ENCODE assay signal across 19 cellular contexts in the genomic region with DNA sequence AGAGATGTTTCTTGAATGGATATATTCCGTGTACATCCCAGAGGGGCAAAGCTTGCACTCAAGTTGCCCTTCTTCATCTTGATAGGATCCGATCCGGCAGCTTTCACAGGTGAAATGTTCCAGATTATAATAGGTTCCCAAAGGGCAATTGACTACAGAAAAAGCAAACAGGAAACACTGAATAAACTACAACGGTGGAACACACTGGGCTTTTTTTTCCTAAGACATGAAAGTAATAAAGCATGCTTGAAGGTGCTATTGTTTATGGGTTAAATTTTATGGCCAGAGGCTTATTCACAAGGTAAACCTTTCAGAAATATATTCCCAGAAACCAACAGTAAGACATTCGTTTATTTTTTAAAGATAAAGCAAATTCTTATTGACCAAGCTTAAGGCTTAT.
DNase-seq lines count a peak whose midpoint lies in the region; TF ChIP-seq lines count a peak whose summit lies in the region.
"Had no signal": no experiment of that assay in that cellular context is flagged by ENCODE, and none has a peak within 500 bp of the region (broad histone marks: within the 10 kb centered on the region; RNA-seq: fewer than 3 reads in every experiment).

No MANE protein-coding gene starts in this region.

- no peak overlapping the region for H3K27ac ChIP-seq in mesendoderm (ENCODE audit: low read depth, low read length)
- no peak overlapping the region for H3K27ac ChIP-seq in coronary artery
- H3K27ac ChIP-seq: A549; BLaER1 treated with 17β-estradiol and CSF1 and Interleukin-3, amounts not matched to agents 10 nM and 100 nM; GM23248 had no signal

- H2BK120ac ChIP-seq in mesendoderm (ENCODE audit: low read depth, low read length): no peak overlapping the region

- H3K56ac ChIP-seq in mesendoderm (ENCODE audit: low read length): no peak overlapping the region

- H3K79me1 ChIP-seq in mesendoderm (ENCODE audit: low read length): no peaks in the 10 kb centered on the region

- no peaks in the 10 kb centered on the region for H3K4me1 ChIP-seq in mesendoderm (ENCODE audit: control insufficient read depth, low read depth, low read length)
- H3K4me1 ChIP-seq: A549, BE2C had no signal

- H3K79me2 ChIP-seq in mesendoderm (ENCODE audit: control insufficient read depth, insufficient read depth, low read length): no peaks in the 10 kb centered on the region

- no peaks in the 10 kb centered on the region for H3K36me3 ChIP-seq in mesendoderm (ENCODE audit: control insufficient read depth, insufficient read depth, low read length)
- H3K36me3 ChIP-seq: BE2C; BLaER1 treated with 17β-estradiol and CSF1 and Interleukin-3, amounts not matched to agents 10 nM and 100 nM had no signal

- H2AK5ac ChIP-seq in mesendoderm (ENCODE audit: low read length): no peak overlapping the region

- no peak overlapping the region for H3K4me3 ChIP-seq in mesendoderm (ENCODE audit: low read length)
- no peak overlapping the region for H3K4me3 ChIP-seq in coronary artery
- H3K4me3 ChIP-seq: A549; BLaER1 treated with 17β-estradiol and CSF1 and Interleukin-3, amounts not matched to agents 10 nM and 100 nM; GM23248 had no signal

- no peak for TF ChIP-seq CTCF in coronary artery (IDR thresholded peaks at IDR 0.05)

- H2BK15ac ChIP-seq in mesendoderm (replicated peaks; ENCODE audit: low read depth): no peak overlapping the region

- no peak overlapping the region for H3K4me2 ChIP-seq in mesendoderm (ENCODE audit: low read length)
- H3K4me2 ChIP-seq: A549; BLaER1 treated with 17β-estradiol and CSF1 and Interleukin-3, amounts not matched to agents 10 nM and 100 nM had no signal

- WGBS in mesendoderm (ENCODE audit: extremely low coverage, insufficient coverage, low lambda C conversion rate): no CpG with 5 or more reads among the region's 5 CpGs

- no peak overlapping the region for H3K9ac ChIP-seq in mesendoderm (ENCODE audit: low read length)
- H3K9ac ChIP-seq: BLaER1 treated with 17β-estradiol and CSF1 and Interleukin-3, amounts not matched to agents 10 nM and 100 nM; GM23248 had no signal

- H2BK5ac ChIP-seq in mesendoderm (ENCODE audit: low read length): no peak overlapping the region

- H3K4ac ChIP-seq in mesendoderm (ENCODE audit: low read depth, low read length): no peak overlapping the region

- H3K23ac ChIP-seq in mesendoderm (ENCODE audit: low read length): no peak overlapping the region

- peak; percentile 6 for DNase-seq in NCI-H510A treated with DMSO at 0.1 percent for 48 hours (lab: John Stamatoyannopoulos, UW)
- no peak for DNase-seq in NCI-H510A (lab: John Stamatoyannopoulos, UW)
- DNase-seq in mesendoderm: no peak
- DNase-seq in renal cortical epithelial cell (ENCODE audit: low read depth): peak; percentile 2
- no peak for DNase-seq in HUDEP-2 (lab: John Stamatoyannopoulos, UW; ENCODE audit: unreplicated experiment in 76 of 76)
- no peak for DNase-seq in coronary artery (ENCODE audit: low spot score)
- DNase-seq: 8988T; ACHN; AML-193; BE2C; CD4-positive, alpha-beta T cell; CD8-positive, alpha-beta memory T cell; DMS 273 treated with DMSO at 0.1 percent for 48 hours; DND-41; GM23248; H7; HCEC 1CT had no signal

- no peaks in the 10 kb centered on the region for H3K27me3 ChIP-seq in mesendoderm (ENCODE audit: insufficient read depth, low read length, poor library complexity)
- H3K27me3 ChIP-seq: BE2C; BLaER1 treated with 17β-estradiol and CSF1 and Interleukin-3, amounts not matched to agents 10 nM and 100 nM had no signal

- peak overlapping the region; percentile 76 for H4K8ac ChIP-seq in mesendoderm (ENCODE audit: low read depth, low read length)

- H4K5ac ChIP-seq in mesendoderm (ENCODE audit: low read length): no peak overlapping the region

- H3K18ac ChIP-seq in mesendoderm (ENCODE audit: low read length): no peak overlapping the region

Comparison
In these comparisons a context has a peak if more than half of its experiments do, and no peak if none do; other contexts are left out.
1. DNase-seq: peak in NCI-H510A treated with DMSO at 0.1 percent for 48 hours (single experiment) and renal cortical epithelial cell (single experiment); none in NCI-H510A (single experiment), mesendoderm (single experiment), HUDEP-2 (0 of 76) and coronary artery (single experiment).